ENCODE assay signal across 15 cellular contexts in the genomic region with DNA sequence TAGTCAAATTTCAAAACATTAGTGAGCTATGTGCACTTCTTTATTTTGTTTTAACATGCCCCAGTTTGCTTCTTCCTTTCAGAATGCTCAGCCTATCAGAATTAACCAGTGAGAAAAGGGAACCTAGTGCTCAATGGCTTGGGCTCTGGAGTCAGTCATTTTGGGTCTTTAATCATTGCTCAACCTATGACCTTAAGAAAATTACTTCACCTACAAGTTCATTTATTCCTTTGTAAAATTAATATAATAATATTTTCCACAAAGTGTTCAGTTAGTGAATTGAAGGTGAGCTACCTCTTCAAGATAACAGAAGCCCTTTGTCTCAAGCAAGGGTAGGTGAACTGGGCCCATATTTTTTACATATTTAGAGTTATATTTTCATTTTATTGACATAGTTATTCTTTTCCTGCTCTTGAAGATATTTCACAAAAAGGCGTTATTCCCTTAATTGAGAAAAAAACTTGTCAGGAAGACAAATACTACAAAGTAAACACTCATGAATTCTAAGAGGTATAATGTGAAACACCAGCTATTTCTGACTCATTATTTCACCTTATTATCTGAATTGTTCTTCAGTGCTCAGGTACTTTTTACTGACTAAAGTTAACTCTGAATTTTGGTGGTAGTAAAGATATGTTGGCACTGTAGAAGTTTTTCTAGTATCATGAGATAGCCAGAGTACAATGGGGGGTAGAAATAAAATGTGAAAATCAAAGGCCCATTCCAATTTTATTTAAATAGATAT.
DNase-seq lines count a peak whose midpoint lies in the region; ATAC-seq and TF ChIP-seq lines count a peak whose summit lies in the region.
"Had no signal": no experiment of that assay in that cellular context is flagged by ENCODE, and none has a peak within 500 bp of the region (broad histone marks: within the 10 kb centered on the region; RNA-seq: fewer than 3 reads in every experiment).

No MANE protein-coding gene starts in this region.

- intact Hi-C loops in activated CD4-positive, alpha-beta T cell treated with anti-CD3 and anti-CD28 coated beads for 36 hours (cut with DNase I, micrococcal nuclease), result no loop called here
- intact Hi-C loops in right lobe of liver (cut with DNase I), result no loop called here

- H3K4me1 Mint-ChIP-seq in activated CD4-positive, alpha-beta T cell treated with anti-CD3 and anti-CD28 coated beads for 36 hours, result no peaks in the 10 kb centered on the region
- H3K4me1 Mint-ChIP-seq: activated B cell treated with CpG ODN at 0.5 μM for 24 hours; stimulated activated effector memory CD8-positive, alpha-beta T cell treated with anti-CD3 and anti-CD28 coated beads, Interleukin-12 subunit alpha, Interleukin-12 subunit beta, amount 100 ng/mL, for 72 hours had no signal

- TF ChIP-seq CTCF in 22Rv1 (IDR thresholded peaks at IDR 0.05) (no peak), right lobe of liver (IDR thresholded peaks at IDR 0.05) (no peak)

- ATAC-seq in GM18520 (IDR thresholded peaks at IDR 0.05; ENCODE audit: unreplicated experiment) (peak; percentile 28), HG02571 (IDR thresholded peaks at IDR 0.05; ENCODE audit: unreplicated experiment) (peak; percentile 34), GM18502 (IDR thresholded peaks at IDR 0.05; ENCODE audit: poor library complexity, unreplicated experiment) (no peak), right lobe of liver (no peak)
- ATAC-seq in activated CD4-positive, alpha-beta T cell treated with anti-CD3 and anti-CD28 coated beads for 36 hours, result no peak
- ATAC-seq: activated T-cell treated with anti-CD3 and anti-CD28 coated beads, Interleukin-2, amount 50 U/mL, for 4 hours; stimulated activated effector memory CD8-positive, alpha-beta T cell treated with anti-CD3 and anti-CD28 coated beads, Interleukin-12 subunit alpha, Interleukin-12 subunit beta, amount 100 ng/mL, for 72 hours had no signal

- no peaks in the 10 kb centered on the region for H3K36me3 ChIP-seq in right lobe of liver
- H3K36me3 ChIP-seq: vagina had no signal

- CTCF ChIA-PET in activated CD4-positive, alpha-beta T cell treated with anti-CD3 and anti-CD28 coated beads for 36 hours (lab: Charles Lee), result no interaction called here

- POLR2A ChIA-PET in activated CD4-positive, alpha-beta T cell treated with anti-CD3 and anti-CD28 coated beads for 36 hours (lab: Charles Lee), result no interaction called here

- no peak overlapping the region for H3K4me3 ChIP-seq in right lobe of liver
- H3K4me3 ChIP-seq: vagina had no signal

- H3K27ac ChIP-seq in 22Rv1 (peak overlapping the region; percentile 21; the same call in 1 of the 2 replicates), right lobe of liver (no peak overlapping the region)
- H3K27ac ChIP-seq: KMS-11, vagina had no signal

- TF ChIP-seq POLR2A in right lobe of liver (IDR thresholded peaks at IDR 0.05), result no peak

- WGBS in right lobe of liver (ENCODE audit: insufficient coverage, low coverage, low lambda C conversion rate, missing lambda C conversion rate), result 54% methylated on average over 1 of the region's 1 CpG

- no peak overlapping the region for H3K27ac Mint-ChIP-seq in activated CD4-positive, alpha-beta T cell treated with anti-CD3 and anti-CD28 coated beads for 36 hours
- H3K27ac Mint-ChIP-seq: activated B cell treated with CpG ODN at 0.5 μM for 24 hours; stimulated activated effector memory CD8-positive, alpha-beta T cell treated with anti-CD3 and anti-CD28 coated beads, Interleukin-12 subunit alpha, Interleukin-12 subunit beta, amount 100 ng/mL, for 72 hours had no signal

- H3K4me3 Mint-ChIP-seq in activated CD4-positive, alpha-beta T cell treated with anti-CD3 and anti-CD28 coated beads for 36 hours, result no peak overlapping the region
- H3K4me3 Mint-ChIP-seq: activated B cell treated with CpG ODN at 0.5 μM for 24 hours; activated T-cell treated with anti-CD3 and anti-CD28 coated beads, Interleukin-2, amount 50 U/mL, for 4 hours; stimulated activated effector memory CD8-positive, alpha-beta T cell treated with anti-CD3 and anti-CD28 coated beads, Interleukin-12 subunit alpha, Interleukin-12 subunit beta, amount 100 ng/mL, for 72 hours had no signal

- H3K9me3 Mint-ChIP-seq in activated CD4-positive, alpha-beta T cell treated with anti-CD3 and anti-CD28 coated beads for 36 hours (ENCODE audit: low read depth), result no peaks in the 10 kb centered on the region
- H3K9me3 Mint-ChIP-seq: activated T-cell treated with anti-CD3 and anti-CD28 coated beads, Interleukin-2, amount 50 U/mL, for 4 hours; stimulated activated effector memory CD8-positive, alpha-beta T cell treated with anti-CD3 and anti-CD28 coated beads, Interleukin-12 subunit alpha, Interleukin-12 subunit beta, amount 100 ng/mL, for 72 hours had no signal

- H3K36me3 Mint-ChIP-seq in activated CD4-positive, alpha-beta T cell treated with anti-CD3 and anti-CD28 coated beads for 36 hours (ENCODE audit: low read depth), result no peaks in the 10 kb centered on the region
- H3K36me3 Mint-ChIP-seq: stimulated activated effector memory CD8-positive, alpha-beta T cell treated with anti-CD3 and anti-CD28 coated beads, Interleukin-12 subunit alpha, Interleukin-12 subunit beta, amount 100 ng/mL, for 72 hours had no signal

- H3K4me1 ChIP-seq in right lobe of liver, result no peaks in the 10 kb centered on the region
- H3K4me1 ChIP-seq: vagina had no signal

- no peaks in the 10 kb centered on the region for H3K9me3 ChIP-seq in right lobe of liver
- H3K9me3 ChIP-seq: vagina had no signal

- H3K27me3 Mint-ChIP-seq in activated CD4-positive, alpha-beta T cell treated with anti-CD3 and anti-CD28 coated beads for 36 hours, result no peaks in the 10 kb centered on the region
- H3K27me3 Mint-ChIP-seq: activated B cell treated with CpG ODN at 0.5 μM for 24 hours had no signal

- DNase-seq in NAMALWA (ENCODE audit: low spot score) (peak; percentile 88), superior temporal gyrus (ENCODE audit: extremely low spot score) (no peak), right lobe of liver (no peak)
- DNase-seq in activated CD4-positive, alpha-beta T cell treated with anti-CD3 and anti-CD28 coated beads for 36 hours, result no peak
- DNase-seq: activated B cell treated with CpG ODN at 0.5 μM for 24 hours; activated T-cell treated with anti-CD3 and anti-CD28 coated beads, Interleukin-2, amount 50 U/mL, for 4 hours; AML-193; head of caudate nucleus had no signal

- H3K27me3 ChIP-seq in right lobe of liver, result no peaks in the 10 kb centered on the region
- H3K27me3 ChIP-seq: vagina had no signal

Comparison
In these comparisons a context has a peak if more than half of its experiments do, and no peak if none do; other contexts are left out.
1. ATAC-seq: peak in GM18520 (single experiment) and HG02571 (single experiment); none in GM18502 (single experiment), activated CD4-positive, alpha-beta T cell treated with anti-CD3 and anti-CD28 coated beads for 36 hours (single experiment) and right lobe of liver (0 of 4).